8 cellular contexts compared by ENCODE assay signal in the genomic region with DNA sequence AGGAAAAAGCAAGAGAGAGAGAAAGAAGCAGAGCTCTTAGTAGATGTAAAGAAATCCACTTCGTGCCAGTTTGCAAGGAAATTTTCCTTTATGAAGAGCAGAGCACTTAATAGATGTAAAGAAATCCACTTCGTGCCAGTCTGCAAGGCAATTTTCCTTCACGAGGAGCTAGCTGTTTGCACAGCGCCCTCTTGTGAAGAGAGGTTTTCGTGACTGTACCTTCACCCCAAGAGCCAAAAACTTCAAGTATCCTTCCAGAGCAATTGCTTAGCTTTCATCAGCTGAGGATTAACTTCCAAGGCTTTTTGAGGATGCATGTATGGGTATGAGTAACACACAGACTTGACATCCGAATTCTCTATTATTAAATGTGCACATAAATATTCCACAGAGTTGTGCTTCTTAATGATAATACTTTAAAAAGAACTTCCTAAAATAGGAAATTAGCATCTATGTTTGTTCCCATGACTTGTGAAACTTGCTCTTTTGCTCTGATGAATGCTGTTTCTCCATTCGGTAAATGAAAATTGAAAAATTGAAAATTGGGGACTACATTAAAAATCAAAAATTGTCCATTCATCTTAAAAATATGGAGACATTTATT.
DNase-seq lines count a peak whose midpoint lies in the region; ATAC-seq and TF ChIP-seq lines count a peak whose summit lies in the region.

No MANE protein-coding gene starts in this region.

- no peak overlapping the region for H3K4me3 ChIP-seq in AG04450 (ENCODE audit: low read depth, low read length)
- no peak overlapping the region for H3K4me3 ChIP-seq in GM12864 (ENCODE audit: low read depth, low read length)

- peaks cover 4% of the 10 kb centered on the region for H3K4me1 Mint-ChIP-seq in chondrocyte (ENCODE audit: low read depth)

- H3K4me3 Mint-ChIP-seq in chondrocyte (ENCODE audit: unreplicated experiment): no peak overlapping the region

- peak; percentile 77 for ATAC-seq in left lobe of liver

- peak; percentile 88 for TF ChIP-seq CTCF in AG04450 (IDR thresholded peaks at IDR 0.05; ENCODE audit: low read depth, low read length)
- TF ChIP-seq CTCF in GM12864 (IDR thresholded peaks at IDR 0.05; ENCODE audit: low read depth, low read length, missing control alignments): peak; percentile 81
- peak; percentile 95 for TF ChIP-seq CTCF in chondrocyte (IDR thresholded peaks at IDR 0.05)

- H3K27ac ChIP-seq in AG04450 (ENCODE audit: low read depth, low read length): no peak overlapping the region

- CTCF ChIA-PET in AG04450 (lab: Charles Lee): interaction anchor here (0.6 to 10.5 kb wide), 51 partner anchors 9 to 498 kb away, joined by 3 to 360 read pairs (median 4); no protein-coding TSS in a partner anchor

- no peak overlapping the region for H3K27ac Mint-ChIP-seq in chondrocyte (ENCODE audit: unreplicated experiment)

- no peaks in the 10 kb centered on the region for H3K36me3 Mint-ChIP-seq in chondrocyte (ENCODE audit: low read depth)

- H3K27me3 ChIP-seq in AG04450 (ENCODE audit: control insufficient read depth, insufficient read depth, low read length): no peaks in the 10 kb centered on the region

- H3K9me3 Mint-ChIP-seq in chondrocyte (ENCODE audit: low read depth): no peaks in the 10 kb centered on the region

- no peaks in the 10 kb centered on the region for H3K27me3 Mint-ChIP-seq in chondrocyte (ENCODE audit: low read depth)

- POLR2A ChIA-PET in AG04450 (lab: Yijun Ruan, JAX): no interaction called here

- DNase-seq in AG04450 (ENCODE audit: low read depth, low spot score) (peak; percentile 36), GM12864 (ENCODE audit: low read depth) (peak; percentile 10), NAMALWA (ENCODE audit: low spot score) (peak; percentile 58), T-helper 9 cell (peak; percentile 14), chondrocyte (ENCODE audit: low spot score) (no peak), left lobe of liver (ENCODE audit: low spot score) (peak; percentile 50), OCI-M2 (lab: John Stamatoyannopoulos, UW; ENCODE audit: unreplicated experiment) (no peak)
- DNase-seq in stimulated activated CD4-positive, alpha-beta T cell treated with anti-CD3 and anti-CD28 coated beads, Interleukin-4, amount 100 ng/mL, for 48 hours (ENCODE audit: low read depth in 2 of 2): peak; percentile 13 to 39

- no peaks in the 10 kb centered on the region for H3K9me3 ChIP-seq in AG04450 (ENCODE audit: control insufficient read depth, insufficient read depth, low read length)

Comparison
In these comparisons a context has a peak if more than half of its experiments do, and no peak if none do; other contexts are left out.
1. DNase-seq: peak in AG04450 (single experiment), GM12864 (single experiment), NAMALWA (single experiment), T-helper 9 cell (single experiment), left lobe of liver (single experiment) and stimulated activated CD4-positive, alpha-beta T cell treated with anti-CD3 and anti-CD28 coated beads, Interleukin-4, amount 100 ng/mL, for 48 hours (2 of 2); none in chondrocyte (single experiment) and OCI-M2 (single experiment).
2. Peak in every context shown above with its lines, with median percentiles within 50 percentile points of each other: CTCF ChIP-seq.